ENCODE assay signal across 8 cellular contexts in genomic region chr2:169694894-169695260, GRCh38. TPM values are rescaled to one million over a fixed set of nuclear protein-coding genes. Genes with fewer than 3 reads are reported as not detected.
A peak's percentile ranks its signal among the peaks of the same experiment; 100 is the strongest.
DNase-seq lines count a peak whose midpoint lies in the region; ATAC-seq, FAIRE-seq and TF ChIP-seq lines count a peak whose summit lies in the region.

No MANE protein-coding gene starts in this region.

- H3K27ac ChIP-seq in astrocyte (ENCODE audit: low read depth, low read length): peak overlapping the region; percentile 80
- H3K27ac ChIP-seq in lower lobe of right lung: peak overlapping the region; percentile 97

- H3K79me2 ChIP-seq in astrocyte (ENCODE audit: insufficient read depth, low read length): no peaks in the 10 kb centered on the region

- no peak for ATAC-seq in lower lobe of right lung

- DNase-seq in activated naive CD4-positive, alpha-beta T cell treated with anti-CD3 and anti-CD28 coated beads, Interleukin-2, amount 10 ng/mL, durations not matched to agents 7 days and 5 days: no peak
- DNase-seq in activated naive CD4-positive, alpha-beta T cell treated with anti-CD3 and anti-CD28 coated beads, Interleukin-2, amount 50 U/mL, for 16 hours: no peak
- DNase-seq in astrocyte (ENCODE audit: low read depth) (no peak), lower lobe of right lung (no peak), type B pancreatic cell (ENCODE audit: extremely low spot score, unreplicated experiment) (no peak), GM12892 (ENCODE audit: insufficient read length) (no peak), D341Med (ENCODE audit: low spot score) (no peak), GM13977 (ENCODE audit: low spot score) (no peak)

- TF ChIP-seq CTCF in astrocyte (IDR thresholded peaks at IDR 0.05; ENCODE audit: insufficient read depth, low read depth, low read length) (no peak), lower lobe of right lung (IDR thresholded peaks at IDR 0.05) (no peak), type B pancreatic cell (conservative IDR thresholded peaks at IDR 0.05) (no peak), GM13977 (IDR thresholded peaks at IDR 0.05; ENCODE audit: extremely low read depth, insufficient read depth, missing control alignments) (no peak)

- in situ Hi-C loops in GM13977 (cut with MboI; ENCODE audit: low pct_unique_long_range_greater_than_20kb, low sequenced_read_pairs, unreplicated experiment): no loop called here

- FAIRE-seq in astrocyte (lab: Jason Lieb, UNC) (no peak), GM12892 (lab: Jason Lieb, UNC) (no peak)

- H3K4me2 ChIP-seq in astrocyte (ENCODE audit: low read length): peak overlapping the region; percentile 99

- H3K4me3 Mint-ChIP-seq in activated naive CD4-positive, alpha-beta T cell treated with anti-CD3 and anti-CD28 coated beads, Interleukin-2, amount 10 ng/mL, durations not matched to agents 7 days and 5 days: peak overlapping the region; percentile 77
- H3K4me3 Mint-ChIP-seq in astrocyte (ENCODE audit: unreplicated experiment) (peak overlapping the region; percentile 93), type B pancreatic cell (peak overlapping the region; percentile 94)

- H3K4me1 Mint-ChIP-seq in activated naive CD4-positive, alpha-beta T cell treated with anti-CD3 and anti-CD28 coated beads, Interleukin-2, amount 10 ng/mL, durations not matched to agents 7 days and 5 days: peaks cover 32% of the 10 kb centered on the region
- peaks cover 3% of the 10 kb centered on the region for H3K4me1 Mint-ChIP-seq in astrocyte (ENCODE audit: low read depth, unreplicated experiment)
- H3K4me1 Mint-ChIP-seq in type B pancreatic cell (ENCODE audit: unreplicated experiment): peaks cover 12% of the 10 kb centered on the region

- intact Hi-C loops in lower lobe of right lung (cut with DNase I): no loop called here

- no peaks in the 10 kb centered on the region for H3K27me3 ChIP-seq in astrocyte (ENCODE audit: insufficient read depth, low read length)
- H3K27me3 ChIP-seq in lower lobe of right lung (ENCODE audit: low read depth): no peaks in the 10 kb centered on the region

- peak overlapping the region; percentile 87 for H3K27ac Mint-ChIP-seq in activated naive CD4-positive, alpha-beta T cell treated with anti-CD3 and anti-CD28 coated beads, Interleukin-2, amount 10 ng/mL, durations not matched to agents 7 days and 5 days
- H3K27ac Mint-ChIP-seq in astrocyte (ENCODE audit: unreplicated experiment): peak overlapping the region; percentile 72
- peak overlapping the region; percentile 94 for H3K27ac Mint-ChIP-seq in type B pancreatic cell

- H3K4me3 ChIP-seq in astrocyte (ENCODE audit: insufficient read depth, low read depth, low read length): peak overlapping the region; percentile 80
- H3K4me3 ChIP-seq in lower lobe of right lung: peak overlapping the region; percentile 83

- peaks cover 25% of the 10 kb centered on the region for H3K27me3 Mint-ChIP-seq in activated naive CD4-positive, alpha-beta T cell treated with anti-CD3 and anti-CD28 coated beads, Interleukin-2, amount 10 ng/mL, durations not matched to agents 7 days and 5 days
- H3K27me3 Mint-ChIP-seq in astrocyte (ENCODE audit: low read depth, unreplicated experiment) (peaks cover 3% of the 10 kb centered on the region), type B pancreatic cell (no peaks in the 10 kb centered on the region)

- no peak for TF ChIP-seq POLR2A in GM12892 (IDR thresholded peaks at IDR 0.05; ENCODE audit: low read depth, low read length)

- CTCF ChIA-PET in activated naive CD4-positive, alpha-beta T cell treated with anti-CD3 and anti-CD28 coated beads, Interleukin-2, amount 10 ng/mL, durations not matched to agents 7 days and 5 days (lab: Charles Lee): no interaction called here

- no peaks in the 10 kb centered on the region for H4K20me1 ChIP-seq in astrocyte (ENCODE audit: insufficient read depth, low read length)

- H3K4me1 ChIP-seq in astrocyte (ENCODE audit: insufficient read depth, low read length) (no peaks in the 10 kb centered on the region), lower lobe of right lung (peaks cover 15% of the 10 kb centered on the region)

- peak overlapping the region; percentile 85 for H3K9ac ChIP-seq in astrocyte (ENCODE audit: low read length)

- H3K36me3 ChIP-seq in astrocyte (ENCODE audit: insufficient read depth, low read length): no peaks in the 10 kb centered on the region
- H3K36me3 ChIP-seq in lower lobe of right lung: peaks cover 7% of the 10 kb centered on the region

- H3K9me3 ChIP-seq in astrocyte (ENCODE audit: insufficient read depth, low read depth, low read length): no peaks in the 10 kb centered on the region
- H3K9me3 ChIP-seq in lower lobe of right lung: no peaks in the 10 kb centered on the region

- peaks cover 6% of the 10 kb centered on the region for H3K9me3 Mint-ChIP-seq in activated naive CD4-positive, alpha-beta T cell treated with anti-CD3 and anti-CD28 coated beads, Interleukin-2, amount 10 ng/mL, durations not matched to agents 7 days and 5 days
- H3K9me3 Mint-ChIP-seq in astrocyte (ENCODE audit: unreplicated experiment) (peaks cover 2% of the 10 kb centered on the region), type B pancreatic cell (peaks cover 5% of the 10 kb centered on the region)

- H3K36me3 Mint-ChIP-seq in activated naive CD4-positive, alpha-beta T cell treated with anti-CD3 and anti-CD28 coated beads, Interleukin-2, amount 10 ng/mL, durations not matched to agents 7 days and 5 days: peaks cover 10% of the 10 kb centered on the region
- H3K36me3 Mint-ChIP-seq in astrocyte (ENCODE audit: low read depth, unreplicated experiment): no peaks in the 10 kb centered on the region
- H3K36me3 Mint-ChIP-seq in type B pancreatic cell: peaks cover 14% of the 10 kb centered on the region

- peak overlapping the region; percentile 99 for H2AFZ ChIP-seq in astrocyte (ENCODE audit: low read depth, low read length)

RNA-seq across cellular contexts. Expression of gene PHOSPHO2, which starts 0.6 kb away (rescaled TPM):
- total RNA-seq in astrocyte (1.9 and 3.0 TPM in 2 replicates), lower lobe of right lung (6.1 TPM), type B pancreatic cell (ENCODE audit: low replicate concordance) (8.5 and 11.6 TPM in 2 replicates)
- polyA plus RNA-seq in GM12892 (2012; ENCODE audit: missing spikeins): 4.1 TPM

RNA-seq across cellular contexts. Expression of gene CFAP210, which starts 0.7 kb away (rescaled TPM):
- total RNA-seq in astrocyte (0.20 TPM in 1 of 2 replicates, not detected in the other), lower lobe of right lung (0.95 TPM), type B pancreatic cell (ENCODE audit: low replicate concordance) (0.19 and 1.4 TPM in 2 replicates)
- polyA plus RNA-seq in GM12892 (2012; ENCODE audit: missing spikeins): not detected

RNA-seq across cellular contexts. Expression of gene KLHL23, which starts 38.8 kb away (rescaled TPM):
- 3.3 and 5.9 TPM in 2 replicates for total RNA-seq in astrocyte
- total RNA-seq in lower lobe of right lung: 8.8 TPM
- total RNA-seq in type B pancreatic cell (ENCODE audit: low replicate concordance): 12.1 and 34.9 TPM in 2 replicates
- polyA plus RNA-seq in GM12892 (2012; ENCODE audit: missing spikeins): 13.3 TPM
